In genomic region chr15:58472821-58473581, GRCh38 we compare ENCODE assay signal across 8 cellular contexts. TPM values are rescaled to one million over a fixed set of nuclear protein-coding genes. Genes with fewer than 3 reads are reported as not detected.
DNase-seq lines count a peak whose midpoint lies in the region; ATAC-seq, FAIRE-seq and TF ChIP-seq lines count a peak whose summit lies in the region.

No MANE protein-coding gene starts in this region.

- H3K27ac ChIP-seq in A549 = peak overlapping the region; percentile 96 to 99
- H3K27ac ChIP-seq in keratinocyte (ENCODE audit: control insufficient read depth, insufficient read depth, low read length) = peak overlapping the region; percentile 83
- H3K27ac ChIP-seq in gastrocnemius medialis = peak overlapping the region in 1 of 4 donors; percentile 9
- no peak overlapping the region for H3K27ac ChIP-seq in substantia nigra (ENCODE audit: low read depth, low read length, poor library complexity, severe bottlenecking)

- WGBS in A549 (ENCODE audit: missing lambda C conversion rate) = 74% methylated on average over 8 of the region's 8 CpGs

- intact Hi-C loops in activated CD4-positive, alpha-beta memory T cell treated with anti-CD3 and anti-CD28 coated beads for 36 hours (cut with micrococcal nuclease) = loop anchor here (1.0 to 5.0 kb wide), 3 partner anchors 16 to 141 kb away; no protein-coding TSS in a partner anchor
- intact Hi-C loops in gastrocnemius medialis (cut with DNase I; ENCODE audit: low total_unique reads) = no loop called here

- H3K9ac ChIP-seq in keratinocyte (ENCODE audit: control insufficient read depth, extremely low read depth, insufficient read depth, low read length) = peak overlapping the region; percentile 87

- H3K36me3 ChIP-seq in keratinocyte (ENCODE audit: control insufficient read depth in 2 of 2, extremely low read depth in 1 of 2, insufficient read depth in 2 of 2, low read length in 2 of 2) (no peaks in the 10 kb centered on the region), gastrocnemius medialis (no peaks in the 10 kb centered on the region)

- H3K27me3 Mint-ChIP-seq in HFFc6 (ENCODE audit: insufficient read depth) = peaks cover 3% of the 10 kb centered on the region; the same call in 1 of the 2 replicates
- H3K27me3 Mint-ChIP-seq in activated CD4-positive, alpha-beta memory T cell treated with anti-CD3 and anti-CD28 coated beads for 36 hours = no peaks in the 10 kb centered on the region

- TF ChIP-seq CTCF in A549 (IDR thresholded peaks at IDR 0.05) (no peak), HFFc6 (IDR thresholded peaks at IDR 0.05) (no peak), keratinocyte (optimal IDR thresholded peaks at IDR 0.05 in 1 of 3, IDR thresholded peaks at IDR 0.05 in 1 of 3, conservative IDR thresholded peaks at IDR 0.05 in 1 of 3; ENCODE audit: extremely low read depth in 1 of 3, insufficient read depth in 2 of 3, low read length in 3 of 3) (no peak), gastrocnemius medialis (IDR thresholded peaks at IDR 0.05 in 4 of 5, conservative IDR thresholded peaks at IDR 0.05 in 1 of 5) (no peak)

- H4K20me1 ChIP-seq in keratinocyte (ENCODE audit: control insufficient read depth, extremely low read depth, insufficient read depth, low read length) = no peaks in the 10 kb centered on the region

- H3K4me1 ChIP-seq in A549 (peaks cover 73% of the 10 kb centered on the region), keratinocyte (ENCODE audit: control insufficient read depth, extremely low read depth, insufficient read depth, low read length) (peaks cover 58% of the 10 kb centered on the region), gastrocnemius medialis (peaks cover 0 to 4% of the 10 kb centered on the region in 2 donors)

- FAIRE-seq in A549 (lab: Jason Lieb, UNC) (no peak), keratinocyte (lab: Jason Lieb, UNC) (peak; percentile 84)

- H3K27me3 ChIP-seq in keratinocyte (ENCODE audit: control insufficient read depth, extremely low read depth, insufficient read depth, low read length) = no peaks in the 10 kb centered on the region
- H3K27me3 ChIP-seq in gastrocnemius medialis = no peaks in the 10 kb centered on the region

- TF ChIP-seq EP300 in A549 (IDR thresholded peaks at IDR 0.05) = no peak

- H3K27ac Mint-ChIP-seq in HFFc6 = peak overlapping the region; percentile 58
- peak overlapping the region; percentile 77 for H3K27ac Mint-ChIP-seq in activated CD4-positive, alpha-beta memory T cell treated with anti-CD3 and anti-CD28 coated beads for 36 hours

- dilution Hi-C loops in keratinocyte (cut with MboI; ENCODE audit: extremely low pct_ligation_motif_present, low sequenced_read_pairs) = no loop called here

- in situ Hi-C loops in gastrocnemius medialis (cut with MboI; ENCODE audit: low sequenced_read_pairs in 4 of 4) = no loop called here

- H3K9me3 Mint-ChIP-seq in HFFc6 = no peaks in the 10 kb centered on the region
- no peaks in the 10 kb centered on the region for H3K9me3 Mint-ChIP-seq in activated CD4-positive, alpha-beta memory T cell treated with anti-CD3 and anti-CD28 coated beads for 36 hours

- POLR2A ChIA-PET in A549 (lab: Yijun Ruan, JAX) = interaction anchor here (0.6 to 1.4 kb wide), 5 partner anchors 31 to 277 kb away, joined by 3 to 7 read pairs (median 4); partner anchors contain the start of gene ADAM10
- POLR2A ChIA-PET in activated CD4-positive, alpha-beta memory T cell treated with anti-CD3 and anti-CD28 coated beads for 36 hours (lab: Charles Lee) = interaction anchor here (0.5 to 1.5 kb wide), 4 partner anchors 13 to 141 kb away, joined by 3 read pairs; no protein-coding TSS in a partner anchor

- H2AFZ ChIP-seq in keratinocyte (ENCODE audit: control insufficient read depth, low read length) = no peak overlapping the region

- no peaks in the 10 kb centered on the region for H3K9me1 ChIP-seq in keratinocyte (ENCODE audit: control insufficient read depth, extremely low read depth, insufficient read depth, low read length)

- DNase-seq in A549 (ENCODE audit: low read depth in 1 of 2, low spot score in 1 of 2) = no peak
- DNase-seq in HFFc6 = no peak
- DNase-seq in activated CD4-positive, alpha-beta memory T cell treated with anti-CD3 and anti-CD28 coated beads for 36 hours = peak; percentile 62
- DNase-seq in keratinocyte (ENCODE audit: low read depth, low spot score) = no peak
- DNase-seq in NCI-H128 (lab: John Stamatoyannopoulos, UW; ENCODE audit: unreplicated experiment) = no peak
- DNase-seq in NCI-H146 (lab: John Stamatoyannopoulos, UW) = no peak
- no peak for DNase-seq in gastrocnemius medialis
- no peak for DNase-seq in substantia nigra (lab: John Stamatoyannopoulos, UW)

- ATAC-seq in A549 (no peak), gastrocnemius medialis (no peak)

- no peaks in the 10 kb centered on the region for H3K36me3 Mint-ChIP-seq in HFFc6 (ENCODE audit: low read depth)
- no peaks in the 10 kb centered on the region for H3K36me3 Mint-ChIP-seq in activated CD4-positive, alpha-beta memory T cell treated with anti-CD3 and anti-CD28 coated beads for 36 hours

- TF ChIP-seq POLR2A in A549 (IDR thresholded peaks at IDR 0.05; ENCODE audit: low read length) (no peak), gastrocnemius medialis (IDR thresholded peaks at IDR 0.05) (no peak)

- TF ChIP-seq RAD21 in A549 (conservative IDR thresholded peaks at IDR 0.05 in 1 of 2, IDR thresholded peaks at IDR 0.05 in 1 of 2) = no peak

- H3K4me3 ChIP-seq in A549 (no peak overlapping the region), keratinocyte (ENCODE audit: control insufficient read depth in 2 of 3, extremely low read depth in 1 of 3, insufficient read depth in 2 of 3, low read depth in 1 of 3, low read length in 3 of 3) (peak overlapping the region; percentile 34 to 60 (median 44)), gastrocnemius medialis (no peak overlapping the region)

- CTCF ChIA-PET in A549 (lab: Yijun Ruan, JAX) = interaction anchor here (1.0 to 1.1 kb wide), 2 partner anchors 203 to 245 kb away, joined by 3 to 4 read pairs; no protein-coding TSS in a partner anchor
- CTCF ChIA-PET in activated CD4-positive, alpha-beta memory T cell treated with anti-CD3 and anti-CD28 coated beads for 36 hours (lab: Charles Lee) = no interaction called here

- peaks cover 15% of the 10 kb centered on the region for H3K79me2 ChIP-seq in keratinocyte (ENCODE audit: control insufficient read depth, insufficient read depth, low read length)

- peaks cover 84% of the 10 kb centered on the region for H3K4me1 Mint-ChIP-seq in HFFc6 (ENCODE audit: low read depth)
- peaks cover 48% of the 10 kb centered on the region for H3K4me1 Mint-ChIP-seq in activated CD4-positive, alpha-beta memory T cell treated with anti-CD3 and anti-CD28 coated beads for 36 hours (ENCODE audit: low read depth)

- H3K4me2 ChIP-seq in A549 (peak overlapping the region; percentile 30), keratinocyte (ENCODE audit: control insufficient read depth, extremely low read depth, insufficient read depth, low read depth, low read length) (peak overlapping the region; percentile 76)

- peak overlapping the region; percentile 18 for H3K4me3 Mint-ChIP-seq in HFFc6
- peak overlapping the region; percentile 4 for H3K4me3 Mint-ChIP-seq in activated CD4-positive, alpha-beta memory T cell treated with anti-CD3 and anti-CD28 coated beads for 36 hours

- H3K9me3 ChIP-seq in A549 (peaks cover 2% of the 10 kb centered on the region; the same call in 1 of the 3 replicates), keratinocyte (ENCODE audit: control insufficient read depth, low read depth, low read length) (no peaks in the 10 kb centered on the region), gastrocnemius medialis (no peaks in the 10 kb centered on the region)

TF ChIP-seq in A549, 52 proteins besides CTCF, POLR2A, EP300 and RAD21:
- 0 out of 2 replicates have a peak, but pooled peaks have one; percentile 17 for TF ChIP-seq ZNF302 (CRISPR knock-in tag; IDR thresholded peaks at IDR 0.05)
- TF ChIP-seq ZFP36 (IDR thresholded peaks at IDR 0.05; ENCODE audit: borderline replicate concordance, partially characterized antibody) = no peak
TF ChIP-seq in A549: peak in this region for 1.

RNA-seq across cellular contexts. Expression of gene LIPC, which starts 41.2 kb away (rescaled TPM):
- polyA plus RNA-seq in A549 (2011; rRNA removed) = 0.08 and 0.13 TPM in 2 replicates
- 0.07 and 0.13 TPM in 2 replicates for polyA plus RNA-seq in A549 (2012; cell fraction: cytosol; rRNA removed)
- 0.19 and 0.22 TPM in 2 replicates for polyA plus RNA-seq in A549 (2012; cell fraction: nucleus; rRNA removed)
- 0.30 to 0.34 TPM (median 0.32 TPM) in 3 replicates for polyA plus RNA-seq in A549 (2017; fragmentation: RNase III; extraction: RNeasy Plus Mini Kit Qiagen cat#74134 plus additional on column Dnase treatment)
- 0.58 TPM in 1 of 2 replicates, not detected in the other for polyA minus RNA-seq in A549 (2011; rRNA and poly(A)+ RNA removed)
- not detected for total RNA-seq in HFFc6 (2021; fragmentation: NEBNext Ultra II Directional; extraction: Animal tissue kit (Norgen Biotek cat#: 25700))
- total RNA-seq in activated CD4-positive, alpha-beta memory T cell treated with anti-CD3 and anti-CD28 coated beads for 36 hours = not detected
- not detected in 3 replicates for polyA plus RNA-seq in keratinocyte
- polyA plus RNA-seq in keratinocyte (2011; ENCODE audit: low read depth) = not detected
- not detected in 2 replicates for polyA plus RNA-seq in keratinocyte (2011; cell fraction: cytosol; rRNA removed)
- not detected in 2 replicates for polyA plus RNA-seq in keratinocyte (2011; cell fraction: nucleus; rRNA removed)
- polyA plus RNA-seq in keratinocyte (2012; ENCODE audit: low replicate concordance) = not detected in 2 replicates
- polyA minus RNA-seq in keratinocyte = not detected in 3 replicates
- polyA minus RNA-seq in keratinocyte (2011; cell fraction: cytosol; rRNA and poly(A)+ RNA removed) = not detected
- not detected in 2 replicates for polyA minus RNA-seq in keratinocyte (2011; cell fraction: nucleus; rRNA and poly(A)+ RNA removed)
- total RNA-seq in gastrocnemius medialis = under 1 TPM in 1 of 4 donors, not detected in 3; 0.47 TPM

Comparison
In these comparisons a context has a peak if more than half of its experiments do, and no peak if none do; other contexts are left out.
1. H3K4me3 ChIP-seq: peak in keratinocyte (3 of 3); none in A549 (single experiment) and gastrocnemius medialis (0 of 4).